In the genomic region with DNA sequence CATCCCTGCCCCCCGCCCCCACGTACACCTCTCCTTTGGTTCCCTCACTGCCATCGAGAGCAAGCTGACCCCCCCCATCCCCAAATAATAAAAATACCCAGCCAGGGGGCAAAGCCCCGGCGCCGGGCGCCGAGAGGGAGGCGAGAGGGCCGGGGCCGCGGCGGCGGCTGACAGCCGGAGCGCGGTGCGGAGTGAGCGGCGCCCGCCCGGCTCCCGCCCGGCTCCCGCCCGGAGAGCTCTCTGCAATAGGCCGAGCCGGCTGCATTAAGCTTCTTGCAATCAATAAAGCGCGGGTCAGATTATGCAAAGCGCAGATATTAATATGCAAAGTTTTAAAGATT, we compare ENCODE assay signal across 8 cellular contexts. TPM values are rescaled to one million over a fixed set of nuclear protein-coding genes. Genes with fewer than 3 reads are reported as not detected.
DNase-seq lines count a peak whose midpoint lies in the region; ATAC-seq and TF ChIP-seq lines count a peak whose summit lies in the region.

No MANE protein-coding gene starts in this region.

- peak overlapping the region; percentile 66 for H3K4me3 ChIP-seq in Loucy (ENCODE audit: low read length, poor library complexity, severe bottlenecking)
- peak overlapping the region; percentile 28 for H3K4me3 ChIP-seq in mononuclear cell (ENCODE audit: low read length)

- H3K9me2 ChIP-seq in Loucy (replicated peaks; ENCODE audit: low read depth, low read length) = no peaks in the 10 kb centered on the region

- H3K9me3 Mint-ChIP-seq in Calu3 (ENCODE audit: low read depth, unreplicated experiment) (no peaks in the 10 kb centered on the region), chondrocyte (ENCODE audit: low read depth) (no peaks in the 10 kb centered on the region)

- no peaks in the 10 kb centered on the region for H4K20me1 ChIP-seq in Loucy (ENCODE audit: insufficient read depth, low read length, poor library complexity, severe bottlenecking)

- no peak for TF ChIP-seq CTCF in Calu3 (IDR thresholded peaks at IDR 0.05; ENCODE audit: unreplicated experiment)
- no peak for TF ChIP-seq CTCF in Loucy (conservative IDR thresholded peaks at IDR 0.05; ENCODE audit: low read length)
- TF ChIP-seq CTCF in chondrocyte (IDR thresholded peaks at IDR 0.05) = no peak

- ATAC-seq in GM19467 (IDR thresholded peaks at IDR 0.05; ENCODE audit: unreplicated experiment) (no peak), GM19328 (IDR thresholded peaks at IDR 0.05; ENCODE audit: unreplicated experiment) (no peak), GM19452 (IDR thresholded peaks at IDR 0.05; ENCODE audit: unreplicated experiment) (no peak), HG03045 (IDR thresholded peaks at IDR 0.05; ENCODE audit: unreplicated experiment) (no peak)

- CTCF ChIA-PET in Calu3 (lab: Charles Lee) = interaction anchor here (0.5 to 1.7 kb wide), 15 partner anchors 9 to 95 kb away, joined by 3 to 14 read pairs (median 4); a partner anchor contains a TSS

- H3K79me2 ChIP-seq in Loucy (ENCODE audit: insufficient read depth, low read length) = no peaks in the 10 kb centered on the region

- H3K27me3 ChIP-seq in Loucy (ENCODE audit: insufficient read depth, low read length, poor library complexity, severe bottlenecking) (peaks cover 24% of the 10 kb centered on the region), mononuclear cell (ENCODE audit: insufficient read depth, low read length) (peaks cover 54% of the 10 kb centered on the region)

- H3K4me3 Mint-ChIP-seq in Calu3 (ENCODE audit: low read depth, unreplicated experiment) = peak overlapping the region; percentile 40
- H3K4me3 Mint-ChIP-seq in chondrocyte (ENCODE audit: unreplicated experiment) = peak overlapping the region; percentile 82

- H3K4me1 ChIP-seq in Loucy (ENCODE audit: insufficient read depth, low read length, poor library complexity, severe bottlenecking) (no peaks in the 10 kb centered on the region), mononuclear cell (ENCODE audit: insufficient read depth, low read length) (peaks cover 25% of the 10 kb centered on the region)

- H3K36me3 Mint-ChIP-seq in Calu3 (ENCODE audit: insufficient read depth, unreplicated experiment) (peaks cover 5% of the 10 kb centered on the region), chondrocyte (ENCODE audit: low read depth) (no peaks in the 10 kb centered on the region)

- no peak overlapping the region for H2AFZ ChIP-seq in Loucy (ENCODE audit: low read length)

- no peaks in the 10 kb centered on the region for H3K36me3 ChIP-seq in Loucy (ENCODE audit: insufficient read depth, low read length)

- H3K27me3 Mint-ChIP-seq in Calu3 (ENCODE audit: unreplicated experiment) (peaks cover 2% of the 10 kb centered on the region), chondrocyte (ENCODE audit: low read depth) (peaks cover 32% of the 10 kb centered on the region)

- no peak overlapping the region for H3K9ac ChIP-seq in Loucy (ENCODE audit: low read depth, low read length, poor library complexity, severe bottlenecking)

- H3K4me1 Mint-ChIP-seq in Calu3 (ENCODE audit: low read depth, unreplicated experiment) (peaks cover 25% of the 10 kb centered on the region), chondrocyte (ENCODE audit: low read depth) (peaks cover 8% of the 10 kb centered on the region)

- no TSS peak for BruUV-seq in Calu3 (replicated peaks; lab: Mats Ljungman, UMichigan)

- DNase-seq in Calu3 = no peak
- DNase-seq in chondrocyte (ENCODE audit: low spot score) = no peak

- peak overlapping the region; percentile 76 for H3K4me2 ChIP-seq in Loucy (ENCODE audit: low read depth, low read length, poor library complexity, severe bottlenecking)

- H3K27ac Mint-ChIP-seq in Calu3 (ENCODE audit: unreplicated experiment) (no peak overlapping the region), chondrocyte (ENCODE audit: unreplicated experiment) (peak overlapping the region; percentile 25)

- no peaks in the 10 kb centered on the region for H3F3A ChIP-seq in Loucy (ENCODE audit: low read depth)

- no peaks in the 10 kb centered on the region for H3K9me3 ChIP-seq in Loucy (ENCODE audit: insufficient read depth, low read depth, low read length)
- no peaks in the 10 kb centered on the region for H3K9me3 ChIP-seq in mononuclear cell (ENCODE audit: low read depth, low read length)

- intact Hi-C loops in Calu3 (cut with micrococcal nuclease; ENCODE audit: unreplicated experiment) = no loop called here

RNA-seq across cellular contexts. Expression of a gene that starts 40.9 kb away (rescaled TPM):
- 67.5 and 78.3 TPM in 2 replicates for total RNA-seq in Calu3 (2022)
- total RNA-seq in chondrocyte = 15.5 to 19.9 TPM (median 18.7 TPM) in 3 replicates
- total RNA-seq in mononuclear cell = 128 TPM

RNA-seq across cellular contexts. Expression of a gene that starts 43.5 kb away (rescaled TPM):
- 25.4 and 32.3 TPM in 2 replicates for total RNA-seq in Calu3 (2022)
- 14.9 to 17.2 TPM (median 16.6 TPM) in 3 replicates for total RNA-seq in chondrocyte
- total RNA-seq in mononuclear cell = 5.2 TPM

RNA-seq across cellular contexts. Expression of a gene that starts 44.4 kb away (rescaled TPM):
- total RNA-seq in Calu3 (2022) = 3.9 and 4.6 TPM in 2 replicates
- 0.58 to 1.5 TPM (median 0.62 TPM) in 3 replicates for total RNA-seq in chondrocyte
- 8.3 TPM for total RNA-seq in mononuclear cell
